ENCODE assay signal across 1 cellular context in the genomic region with DNA sequence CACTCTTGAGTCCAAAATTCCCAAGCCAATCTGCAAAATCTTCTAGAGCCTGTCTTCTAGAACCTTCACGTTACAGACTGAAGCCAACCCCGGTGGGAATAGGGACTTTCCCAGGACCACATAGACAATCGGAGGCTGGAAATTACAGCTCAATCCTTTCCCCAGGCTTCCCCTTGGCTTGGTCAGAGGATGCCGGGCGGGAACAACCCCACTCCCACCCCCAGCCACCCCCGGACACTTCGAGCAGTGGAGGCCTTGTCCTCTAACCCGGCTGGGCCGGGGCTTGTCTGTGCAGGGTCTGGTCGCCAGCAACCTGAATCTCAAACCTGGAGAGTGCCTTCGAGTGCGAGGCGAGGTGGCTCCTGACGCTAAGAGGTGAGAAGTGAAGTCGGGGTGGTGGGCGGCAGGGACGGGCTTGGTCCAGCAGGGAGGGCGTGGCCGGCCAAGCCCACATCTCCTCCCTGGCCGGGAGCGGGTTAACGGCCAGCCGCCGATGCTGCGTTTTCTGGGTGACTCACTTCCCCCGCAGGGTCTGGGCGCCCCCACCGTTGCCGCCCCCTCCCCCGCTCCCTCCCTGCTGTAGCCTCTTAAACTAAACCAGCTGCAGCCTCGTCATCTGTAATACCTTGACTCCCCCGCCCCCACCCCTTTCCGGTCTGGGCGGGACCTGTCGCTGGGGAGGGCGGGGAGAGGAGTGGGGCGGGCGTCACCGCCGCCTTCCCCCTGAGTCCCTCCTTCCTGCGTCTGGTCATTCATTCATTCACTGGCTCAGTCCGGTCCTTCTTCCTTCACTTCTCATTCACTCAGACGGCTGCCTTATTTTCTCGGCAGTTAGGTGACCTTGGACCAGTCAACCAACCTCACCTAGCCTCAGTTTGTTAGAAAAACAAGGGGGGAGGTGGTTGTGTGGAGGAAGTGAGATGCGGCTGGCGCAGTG.
TF ChIP-seq lines count a peak whose summit lies in the region.

No MANE protein-coding gene starts in this region.

TF ChIP-seq in endothelial cell of umbilical vein, 7 proteins besides CTCF, POLR2A, EP300 and RAD21:
- TF ChIP-seq, protein P1, sequence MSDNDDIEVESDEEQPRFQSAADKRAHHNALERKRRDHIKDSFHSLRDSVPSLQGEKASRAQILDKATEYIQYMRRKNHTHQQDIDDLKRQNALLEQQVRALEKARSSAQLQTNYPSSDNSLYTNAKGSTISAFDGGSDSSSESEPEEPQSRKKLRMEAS (IDR thresholded peaks at IDR 0.05; ENCODE audit: insufficient read depth, insufficient read length), result no peak
- TF ChIP-seq POLR2AphosphoS5 (IDR thresholded peaks at IDR 0.05; ENCODE audit: insufficient read depth, low read depth, low read length), result peak; percentile 95
- no peak for TF ChIP-seq EZH2 (IDR thresholded peaks at IDR 0.05; ENCODE audit: borderline replicate concordance, low read depth, low read length, severe bottlenecking)
- TF ChIP-seq FOS (IDR thresholded peaks at IDR 0.05; ENCODE audit: borderline replicate concordance, insufficient read depth, low read length), result peak; percentile 71
